Comparison of ENCODE assay signal across 20 cellular contexts in genomic region chr15:70519616-70520015, GRCh38.
A peak's percentile ranks its signal among the peaks of the same experiment; 100 is the strongest.
DNase-seq lines count a peak whose midpoint lies in the region; ATAC-seq, FAIRE-seq and TF ChIP-seq lines count a peak whose summit lies in the region.
"Had no signal": no experiment of that assay in that cellular context is flagged by ENCODE, and none has a peak within 500 bp of the region (broad histone marks: within the 10 kb centered on the region; RNA-seq: fewer than 3 reads in every experiment).

No MANE protein-coding gene starts in this region.

- no peaks in the 10 kb centered on the region for H3K36me3 Mint-ChIP-seq in CD14-positive monocyte
- no peaks in the 10 kb centered on the region for H3K36me3 Mint-ChIP-seq in activated T-helper 17 cell treated with anti-CD3 and anti-CD28 coated beads, Interleukin-2, amount 50 U/mL, for 72 hours (ENCODE audit: low read depth)

- CTCF ChIA-PET in K562 (lab: Yijun Ruan, JAX; ENCODE audit: low intra/inter-chr PET ratio), result no interaction called here

- peaks cover 5% of the 10 kb centered on the region for H3K4me1 Mint-ChIP-seq in CD14-positive monocyte
- no peaks in the 10 kb centered on the region for H3K4me1 Mint-ChIP-seq in activated T-helper 17 cell treated with anti-CD3 and anti-CD28 coated beads, Interleukin-2, amount 50 U/mL, for 72 hours

- no peaks in the 10 kb centered on the region for H3K9me1 ChIP-seq in K562 (ENCODE audit: control insufficient read depth, insufficient read depth, low read length)

- H3K4me3 Mint-ChIP-seq in CD14-positive monocyte, result no peak overlapping the region
- no peak overlapping the region for H3K4me3 Mint-ChIP-seq in activated T-helper 17 cell treated with anti-CD3 and anti-CD28 coated beads, Interleukin-2, amount 50 U/mL, for 72 hours
- H3K4me3 Mint-ChIP-seq: CD8-positive, alpha-beta T cell; GM23338 had no signal

- H3K4me2 ChIP-seq in K562 (ENCODE audit: insufficient read depth, low read length), result no peak overlapping the region
- H3K4me2 ChIP-seq: A549, GM23338 had no signal

- H3K9ac ChIP-seq in K562 (ENCODE audit: insufficient read depth in 1 of 2, low read depth in 2 of 2, low read length in 2 of 2), result no peak overlapping the region

- FAIRE-seq in HTR-8/SVneo (lab: Jason Lieb, UNC) (peak; percentile 52), K562 (lab: Jason Lieb, UNC) (no peak)
- FAIRE-seq: A549, D721Med, G401.6 had no signal

- H4K20me1 ChIP-seq in K562 (replicated peaks; ENCODE audit: control insufficient read depth, insufficient read depth, low read length), result peaks cover 3% of the 10 kb centered on the region

- DNase-seq in CD14-positive monocyte (ENCODE audit: low spot score), result peak; percentile 12
- DNase-seq in HTR-8/SVneo (ENCODE audit: insufficient read length, low spot score), result no peak
- DNase-seq in K562 (ENCODE audit: extremely low read depth in 1 of 4, low spot score in 3 of 4), result no peak
- peak; percentile 37 for DNase-seq in posterior vena cava (ENCODE audit: low spot score)
- DNase-seq: BE2C; CD8-positive, alpha-beta T cell; COR-L47; DMS153; DMS79 treated with DMSO at 0.1 percent for 48 hours; EL; H7 had no signal

- TF ChIP-seq CTCF in CD14-positive monocyte (IDR thresholded peaks at IDR 0.05), result no peak
- no peak for TF ChIP-seq CTCF in K562 (IDR thresholded peaks at IDR 0.05 in 2 of 3, conservative IDR thresholded peaks at IDR 0.05 in 1 of 3; ENCODE audit: insufficient read depth in 2 of 3, low read depth in 1 of 3, low read length in 3 of 3)

- H3K27me3 ChIP-seq in K562 (ENCODE audit: control insufficient read depth in 2 of 2, insufficient read depth in 2 of 2, low read length in 2 of 2), result peaks cover 0 to 25% of the 10 kb centered on the region in 2 experiments; a peak in 2 of 5 replicates
- H3K27me3 ChIP-seq: BE2C had no signal

- no peak overlapping the region for H3K27ac Mint-ChIP-seq in CD14-positive monocyte
- no peak overlapping the region for H3K27ac Mint-ChIP-seq in activated T-helper 17 cell treated with anti-CD3 and anti-CD28 coated beads, Interleukin-2, amount 50 U/mL, for 72 hours
- H3K27ac Mint-ChIP-seq: CD8-positive, alpha-beta T cell; GM23338 had no signal

- WGBS in K562 (ENCODE audit: insufficient coverage, low coverage, missing lambda C conversion rate), result 3% methylated on average over 3 of the region's 3 CpGs

- in situ Hi-C loops in K562 (cut with MboI), result no loop called here

- no peaks in the 10 kb centered on the region for H3K79me2 ChIP-seq in K562 (ENCODE audit: control insufficient read depth, insufficient read depth, low read length)

- ATAC-seq in K562 (no peak), SK-N-SH treated with all-trans-retinoic acid at 6 μM for 48 hours (no peak), GM19463 (IDR thresholded peaks at IDR 0.05; ENCODE audit: unreplicated experiment) (no peak), HG02763 (IDR thresholded peaks at IDR 0.05; ENCODE audit: unreplicated experiment) (no peak)
- no peak for ATAC-seq in activated T-helper 17 cell treated with anti-CD3 and anti-CD28 coated beads, Interleukin-2, amount 50 U/mL, for 72 hours (replicated peaks)
- ATAC-seq: A549; CD8-positive, alpha-beta T cell; GM23338 had no signal

- no peaks in the 10 kb centered on the region for H3K9me3 Mint-ChIP-seq in CD14-positive monocyte
- H3K9me3 Mint-ChIP-seq in activated T-helper 17 cell treated with anti-CD3 and anti-CD28 coated beads, Interleukin-2, amount 50 U/mL, for 72 hours, result no peaks in the 10 kb centered on the region
- H3K9me3 Mint-ChIP-seq: CD8-positive, alpha-beta T cell; GM23338 had no signal

- H2AFZ ChIP-seq in K562 (ENCODE audit: low read depth, low read length), result no peak overlapping the region
- H2AFZ ChIP-seq: GM23338 had no signal

- POLR2A ChIA-PET in K562 (lab: Yijun Ruan, JAX), result no interaction called here

- H3K9me3 ChIP-seq in K562 (replicated peaks; ENCODE audit: control insufficient read depth, insufficient read depth, low read depth, low read length), result no peaks in the 10 kb centered on the region
- H3K9me3 ChIP-seq: A549, BE2C had no signal

- no peak overlapping the region for H3K4me3 ChIP-seq in K562
- H3K4me3 ChIP-seq: A549, GM23338 had no signal

- H3K27ac ChIP-seq in K562 (ENCODE audit: extremely low read depth, low read depth, low read length), result no peak overlapping the region
- H3K27ac ChIP-seq: A549, C4-2B had no signal

- no peaks in the 10 kb centered on the region for H3K36me3 ChIP-seq in K562 (ENCODE audit: control insufficient read depth, insufficient read depth, low read length)
- H3K36me3 ChIP-seq: BE2C had no signal

- BruUV-seq in K562 (replicated peaks; lab: Mats Ljungman, UMichigan), result no TSS peak

- TF ChIP-seq POLR2A in K562 (conservative IDR thresholded peaks at IDR 0.05), result no peak

- peaks cover 2 to 6% (median 4%) of the 10 kb centered on the region in 3 donors for H3K27me3 Mint-ChIP-seq in CD14-positive monocyte (ENCODE audit: low read depth in 3 of 3)
- peaks cover 3% of the 10 kb centered on the region for H3K27me3 Mint-ChIP-seq in activated T-helper 17 cell treated with anti-CD3 and anti-CD28 coated beads, Interleukin-2, amount 50 U/mL, for 72 hours

- TF ChIP-seq RAD21 in K562 (CRISPR knock-in tag; conservative IDR thresholded peaks at IDR 0.05 in 1 of 2, IDR thresholded peaks at IDR 0.05 in 1 of 2), result no peak

- no peaks in the 10 kb centered on the region for H3K4me1 ChIP-seq in K562 (replicated peaks in 1 of 2; ENCODE audit: control insufficient read depth in 2 of 2, insufficient read depth in 2 of 2, low read length in 2 of 2)
- H3K4me1 ChIP-seq: A549, BE2C had no signal

- intact Hi-C loops in CD14-positive monocyte (cut with micrococcal nuclease), result loop anchor here in 1 of 2 donors (10.0 kb wide), 1 partner anchor 855 kb away; no protein-coding TSS in a partner anchor
- intact Hi-C loops in K562 (cut with micrococcal nuclease), result no loop called here
- intact Hi-C loops in posterior vena cava (cut with DNase I), result no loop called here

- no peak for TF ChIP-seq EP300 in K562 (IDR thresholded peaks at IDR 0.05; ENCODE audit: low read length)

TF ChIP-seq in K562, 482 proteins besides CTCF, POLR2A, EP300 and RAD21:
- no peak for TF ChIP-seq TAF15 (IDR thresholded peaks at IDR 0.05; ENCODE audit: low read depth, low read length)
- TF ChIP-seq CBFA2T3 (IDR thresholded peaks at IDR 0.05), result peak; percentile 19; the same call in 1 of the 2 replicates
- no peak for TF ChIP-seq NR4A1 (CRISPR knock-in tag; IDR thresholded peaks at IDR 0.05)
- no peak for TF ChIP-seq NR4A1 (tag; IDR thresholded peaks at IDR 0.05)
- TF ChIP-seq ZNF280A (IDR thresholded peaks at IDR 0.05; ENCODE audit: low read depth, partially characterized antibody), result no peak
- TF ChIP-seq ATF1 (CRISPR knock-in tag; IDR thresholded peaks at IDR 0.05), result no peak
- TF ChIP-seq ATF1 (tag; IDR thresholded peaks at IDR 0.05), result no peak
- no peak for TF ChIP-seq TARDBP (IDR thresholded peaks at IDR 0.05)

TF ChIP-seq in SK-N-SH treated with all-trans-retinoic acid at 6 μM for 48 hours, 23 proteins besides CTCF, POLR2A, EP300 and RAD21:
- TF ChIP-seq CREB5 (CRISPR knock-in tag; IDR thresholded peaks at IDR 0.05; ENCODE audit: low read depth) (no peak), SNAI2 (CRISPR knock-in tag; IDR thresholded peaks at IDR 0.05) (no peak), ARNTL (CRISPR knock-in tag; IDR thresholded peaks at IDR 0.05; ENCODE audit: borderline replicate concordance, low read depth) (no peak), ZNF70 (CRISPR knock-in tag; IDR thresholded peaks at IDR 0.05) (no peak)
TF ChIP-seq in SK-N-SH treated with all-trans-retinoic acid at 6 μM for 48 hours: peak in this region for 0.

Comparison
In these comparisons a context has a peak if more than half of its experiments do, and no peak if none do; other contexts are left out.
1. DNase-seq: peak in CD14-positive monocyte (single experiment) and posterior vena cava (single experiment); none in HTR-8/SVneo (single experiment) and K562 (0 of 4).